In the genomic region with DNA sequence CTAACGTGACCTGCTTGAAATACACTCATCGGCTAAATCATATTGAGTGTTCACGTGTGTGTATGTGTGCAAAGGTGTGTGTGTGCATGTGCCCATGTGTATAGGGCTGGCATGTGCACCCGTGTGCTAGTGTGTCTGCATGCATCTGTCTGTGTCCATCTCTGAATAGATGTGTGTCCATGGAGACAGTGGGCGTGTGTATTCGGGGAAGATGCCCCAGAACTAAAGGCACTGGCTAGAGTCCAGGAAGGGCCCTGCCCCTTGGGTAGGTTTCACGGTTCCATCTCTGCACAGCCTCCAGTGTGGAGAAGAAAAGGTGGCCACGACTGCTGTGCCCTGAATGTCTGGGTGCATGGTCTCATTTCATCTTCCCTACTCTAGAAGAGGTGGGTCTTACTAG, we compare ENCODE assay signal across 15 cellular contexts.
DNase-seq lines count a peak whose midpoint lies in the region; ATAC-seq and TF ChIP-seq lines count a peak whose summit lies in the region.
"Had no signal": no experiment of that assay in that cellular context is flagged by ENCODE, and none has a peak within 500 bp of the region (broad histone marks: within the 10 kb centered on the region; RNA-seq: fewer than 3 reads in every experiment).

No MANE protein-coding gene starts in this region.

- DNase-seq in AG04450 (ENCODE audit: low read depth, low spot score) (no peak), globus pallidus (ENCODE audit: low spot score) (peak; percentile 1), spleen (peak; percentile 25)
- no peak for DNase-seq in activated CD4-positive, alpha-beta memory T cell treated with anti-CD3 and anti-CD28 coated beads for 36 hours
- DNase-seq: 8988T; CD4-positive, alpha-beta memory T cell; DMS153; DMS79 treated with DMSO at 0.1 percent for 48 hours; EL; HFFc6 had no signal

- H3K9me3 Mint-ChIP-seq in brain = peaks cover 0 to 8% (median 3%) of the 10 kb centered on the region in 5 experiments
- no peaks in the 10 kb centered on the region for H3K9me3 Mint-ChIP-seq in activated CD4-positive, alpha-beta memory T cell treated with anti-CD3 and anti-CD28 coated beads for 36 hours
- H3K9me3 Mint-ChIP-seq: HFFc6 had no signal

- H3K36me3 ChIP-seq in spleen = no peaks in the 10 kb centered on the region

- peaks cover 28% of the 10 kb centered on the region for H3K4me1 Mint-ChIP-seq in brain
- no peaks in the 10 kb centered on the region for H3K4me1 Mint-ChIP-seq in activated CD4-positive, alpha-beta memory T cell treated with anti-CD3 and anti-CD28 coated beads for 36 hours (ENCODE audit: low read depth)
- H3K4me1 Mint-ChIP-seq: CD4-positive, alpha-beta memory T cell had no signal

- H3K27ac Mint-ChIP-seq in brain = peak overlapping the region in 3 of 5 experiments; percentile 16 to 59 (median 52)
- no peak overlapping the region for H3K27ac Mint-ChIP-seq in activated CD4-positive, alpha-beta memory T cell treated with anti-CD3 and anti-CD28 coated beads for 36 hours
- H3K27ac Mint-ChIP-seq: CD4-positive, alpha-beta memory T cell; HFFc6 had no signal

- H3K9me3 ChIP-seq in AG04450 (ENCODE audit: control insufficient read depth, insufficient read depth, low read length) = no peaks in the 10 kb centered on the region; the same call in 1 of the 2 replicates
- H3K9me3 ChIP-seq in spleen = no peaks in the 10 kb centered on the region

- peaks cover 49% of the 10 kb centered on the region for H3K27me3 ChIP-seq in AG04450 (ENCODE audit: control insufficient read depth, insufficient read depth, low read length)
- peaks cover 0 to 41% (median 4%) of the 10 kb centered on the region in 7 donors for H3K27me3 ChIP-seq in spleen (replicated peaks in 1 of 7)

- H3K4me1 ChIP-seq in spleen = peaks cover 0 to 9% (median 0%) of the 10 kb centered on the region in 6 donors

- CTCF ChIA-PET in AG04450 (lab: Charles Lee) = interaction anchor here (0.5 kb wide), 1 partner anchor 44 kb away, joined by 4 read pairs; no protein-coding TSS in a partner anchor
- CTCF ChIA-PET in activated CD4-positive, alpha-beta memory T cell treated with anti-CD3 and anti-CD28 coated beads for 36 hours (lab: Charles Lee) = no interaction called here

- no peaks in the 10 kb centered on the region for H3K36me3 Mint-ChIP-seq in brain
- no peaks in the 10 kb centered on the region for H3K36me3 Mint-ChIP-seq in activated CD4-positive, alpha-beta memory T cell treated with anti-CD3 and anti-CD28 coated beads for 36 hours
- H3K36me3 Mint-ChIP-seq: CD4-positive, alpha-beta memory T cell had no signal

- H3K27ac ChIP-seq in AG04450 (ENCODE audit: low read depth, low read length) = peak overlapping the region; percentile 11
- H3K27ac ChIP-seq in spleen = no peak overlapping the region

- WGBS in spleen, 5 donors = 78 to 89% (median 83%) methylated on average over 8 of the region's 8 CpGs

- intact Hi-C loops in spleen (cut with DNase I; ENCODE audit: low total_unique reads) = no loop called here
- intact Hi-C loops in activated CD4-positive, alpha-beta memory T cell treated with anti-CD3 and anti-CD28 coated beads for 36 hours (cut with micrococcal nuclease) = no loop called here

- H3K27me3 Mint-ChIP-seq in brain = peaks cover 4% of the 10 kb centered on the region
- H3K27me3 Mint-ChIP-seq in activated CD4-positive, alpha-beta memory T cell treated with anti-CD3 and anti-CD28 coated beads for 36 hours = peaks cover 6% of the 10 kb centered on the region

- H3K4me3 Mint-ChIP-seq in brain = no peak overlapping the region
- no peak overlapping the region for H3K4me3 Mint-ChIP-seq in activated CD4-positive, alpha-beta memory T cell treated with anti-CD3 and anti-CD28 coated beads for 36 hours
- H3K4me3 Mint-ChIP-seq: CD4-positive, alpha-beta memory T cell; HFFc6 had no signal

- POLR2A ChIA-PET in AG04450 (lab: Yijun Ruan, JAX) = no interaction called here
- POLR2A ChIA-PET in activated CD4-positive, alpha-beta memory T cell treated with anti-CD3 and anti-CD28 coated beads for 36 hours (lab: Charles Lee) = no interaction called here

- H3K4me3 ChIP-seq in AG04450 (ENCODE audit: low read depth, low read length) (no peak overlapping the region), spleen (no peak overlapping the region)

- TF ChIP-seq CTCF in AG04450 (IDR thresholded peaks at IDR 0.05; ENCODE audit: low read depth, low read length) (no peak), brain (conservative IDR thresholded peaks at IDR 0.05) (no peak), spleen (IDR thresholded peaks at IDR 0.05 in 8 of 11, conservative IDR thresholded peaks at IDR 0.05 in 3 of 11) (no peak)

- TF ChIP-seq POLR2A in spleen (IDR thresholded peaks at IDR 0.05) = no peak

- ATAC-seq in GM21526 (IDR thresholded peaks at IDR 0.05; ENCODE audit: low FRiP score, unreplicated experiment) (no peak), GM18909 (IDR thresholded peaks at IDR 0.05; ENCODE audit: poor library complexity, unreplicated experiment) (no peak), GM18861 (IDR thresholded peaks at IDR 0.05; ENCODE audit: unreplicated experiment) (no peak)
- ATAC-seq: HepG2 had no signal

Comparison
In these comparisons a context has a peak if more than half of its experiments do, and no peak if none do; other contexts are left out.
1. DNase-seq: peak in globus pallidus (single experiment) and spleen (single experiment); none in AG04450 (single experiment) and activated CD4-positive, alpha-beta memory T cell treated with anti-CD3 and anti-CD28 coated beads for 36 hours (single experiment).